In genomic region chr22:25111579-25112517, GRCh38 we compare ENCODE assay signal across 8 cellular contexts.
DNase-seq lines count a peak whose midpoint lies in the region; ATAC-seq and TF ChIP-seq lines count a peak whose summit lies in the region.

No MANE protein-coding gene starts in this region.

- H3K36me3 ChIP-seq in SK-N-MC (ENCODE audit: insufficient read depth, low read length) (no peaks in the 10 kb centered on the region), gastroesophageal sphincter (peaks cover 0 to 7% of the 10 kb centered on the region in 2 donors), neuron (ENCODE audit: insufficient read depth, low read length) (no peaks in the 10 kb centered on the region)

- no peak for TF ChIP-seq POLR2A in gastroesophageal sphincter (IDR thresholded peaks at IDR 0.05)

- no peak overlapping the region for H3K9ac ChIP-seq in SK-N-MC (ENCODE audit: insufficient read length)

- H3K27ac ChIP-seq in SK-N-MC (no peak overlapping the region), gastroesophageal sphincter (peak overlapping the region; percentile 61 to 84 (median 82))

- no peaks in the 10 kb centered on the region for H3K27me3 ChIP-seq in gastroesophageal sphincter
- H3K27me3 ChIP-seq in neuron (ENCODE audit: insufficient read depth, low read length): no peaks in the 10 kb centered on the region

- H3K9me3 ChIP-seq in SK-N-MC (ENCODE audit: low read depth, low read length): no peaks in the 10 kb centered on the region
- H3K9me3 ChIP-seq in gastroesophageal sphincter: peaks cover 0 to 8% (median 0%) of the 10 kb centered on the region in 3 donors
- no peaks in the 10 kb centered on the region for H3K9me3 ChIP-seq in neuron (ENCODE audit: low read length)

- 29 to 44% methylated on average over 5 to 6 of the region's 35 CpGs for WGBS in gastroesophageal sphincter (ENCODE audit: low coverage in 1 of 2), 2 donors

- peak overlapping the region; percentile 23 for H2AFZ ChIP-seq in neuron (ENCODE audit: low read depth, low read length)

- TF ChIP-seq CTCF in GM20000 (IDR thresholded peaks at IDR 0.05; ENCODE audit: extremely low read depth, missing control alignments): no peak
- no peak for TF ChIP-seq CTCF in gastroesophageal sphincter (IDR thresholded peaks at IDR 0.05)

- H3K4me3 ChIP-seq in SK-N-MC (peak overlapping the region; percentile 47; the same call in 1 of the 2 replicates), gastroesophageal sphincter (peak overlapping the region; percentile 36 to 57), neuron (ENCODE audit: low read length) (peak overlapping the region; percentile 58)

- peak; percentile 49 for ATAC-seq in gastroesophageal sphincter
- ATAC-seq in GM21515 (IDR thresholded peaks at IDR 0.05; ENCODE audit: unreplicated experiment): no peak
- ATAC-seq in GM21576 (IDR thresholded peaks at IDR 0.05; ENCODE audit: unreplicated experiment): no peak

- peaks cover 0 to 64% (median 26%) of the 10 kb centered on the region in 3 donors for H3K4me1 ChIP-seq in gastroesophageal sphincter
- H3K4me1 ChIP-seq in neuron (ENCODE audit: insufficient read depth, low read length): peaks cover 30% of the 10 kb centered on the region

- TF ChIP-seq EP300 in gastroesophageal sphincter (IDR thresholded peaks at IDR 0.05): no peak

- DNase-seq in GM20000 (ENCODE audit: low spot score) (peak; percentile 19), SK-N-MC (ENCODE audit: low read depth, low spot score) (no peak), COLO829 (ENCODE audit: low spot score) (no peak), NCI-H2227 treated with DMSO at 0.1 percent for 48 hours (lab: John Stamatoyannopoulos, UW) (no peak)
